8 cellular contexts compared by ENCODE assay signal in the genomic region with DNA sequence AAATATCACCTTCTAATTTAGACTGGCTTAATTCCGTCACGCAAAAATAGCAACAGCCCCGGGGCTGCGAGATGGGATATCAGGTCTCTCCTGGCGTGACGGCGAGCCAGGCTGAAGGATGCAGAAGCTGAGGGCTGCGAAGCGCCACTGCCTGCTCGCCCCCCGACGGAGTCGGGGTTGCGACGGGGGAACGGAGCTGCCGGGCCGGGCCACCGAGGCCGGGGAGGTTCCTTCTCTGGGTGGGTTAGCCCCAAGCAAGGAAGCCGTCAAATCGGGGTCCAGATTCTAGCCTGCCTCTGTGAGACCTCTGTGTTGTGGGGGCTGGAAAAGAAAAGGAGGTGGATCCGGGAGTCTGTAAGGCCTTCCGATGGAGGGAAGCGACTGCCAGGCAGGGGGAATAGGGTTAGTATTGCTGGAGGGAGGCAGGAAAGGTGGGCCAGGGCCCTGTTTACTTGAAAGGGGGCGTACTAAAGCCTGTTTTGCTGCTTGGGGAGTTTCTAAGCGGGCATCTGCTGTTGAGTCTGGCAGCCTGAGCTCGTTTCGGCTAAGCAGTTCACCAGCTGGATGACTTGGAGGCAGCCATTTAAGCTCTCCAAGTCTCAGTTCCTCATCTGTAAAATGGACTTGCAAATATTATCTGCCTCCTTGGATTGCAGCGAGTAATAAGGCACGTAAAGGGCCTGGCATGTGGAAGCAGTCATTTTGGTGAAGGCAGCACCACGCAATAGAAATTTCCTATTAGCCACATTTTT. TPM values are rescaled to one million over a fixed set of nuclear protein-coding genes. Genes with fewer than 3 reads are reported as not detected.
DNase-seq lines count a peak whose midpoint lies in the region; ATAC-seq and TF ChIP-seq lines count a peak whose summit lies in the region.

No MANE protein-coding gene starts in this region.

- H3K27ac ChIP-seq in body of pancreas, result peak overlapping the region; percentile 86 to 95 (median 92)

- DNase-seq in CD1c-positive myeloid dendritic cell (ENCODE audit: extremely low spot score) (peak; percentile 30), NCI-H345 treated with DMSO at 0.1 percent for 48 hours (lab: John Stamatoyannopoulos, UW; ENCODE audit: unreplicated experiment) (peak; percentile 16), body of pancreas (peak in 2 of 4 donors; percentile 47 to 61), islet precursor cell (peak; percentile 76), kidney glomerular epithelial cell (lab: John Stamatoyannopoulos, UW) (no peak)
- peak; percentile 5 to 14 for DNase-seq in stimulated activated CD8-positive, alpha-beta memory T cell treated with anti-CD3 and anti-CD28 coated beads, Interleukin-7, amount 100 ng/mL, for 1 hour (ENCODE audit: low read depth in 2 of 2)

- no peaks in the 10 kb centered on the region for H3K27me3 ChIP-seq in body of pancreas

- ATAC-seq in GM18517 (IDR thresholded peaks at IDR 0.05; ENCODE audit: unreplicated experiment) (peak; percentile 34), HG02938 (IDR thresholded peaks at IDR 0.05; ENCODE audit: unreplicated experiment) (peak; percentile 34), body of pancreas (peak; percentile 26)

- H3K36me3 ChIP-seq in body of pancreas (replicated peaks in 1 of 2; ENCODE audit: insufficient read depth in 1 of 2, low read depth in 2 of 2), result no peaks in the 10 kb centered on the region

- no peaks in the 10 kb centered on the region for H3K9me3 ChIP-seq in body of pancreas

- TF ChIP-seq POLR2A in body of pancreas (IDR thresholded peaks at IDR 0.05), result no peak

- H3K4me1 ChIP-seq in body of pancreas, result peaks cover 12% of the 10 kb centered on the region

- peak overlapping the region in 1 of 2 donors; percentile 69 for H3K4me3 ChIP-seq in body of pancreas

- intact Hi-C loops in body of pancreas (cut with DNase I), result no loop called here

- 18 to 54% methylated on average over 12 to 32 of the region's 32 CpGs for WGBS in body of pancreas, 2 donors

- no peak for TF ChIP-seq CTCF in body of pancreas (IDR thresholded peaks at IDR 0.05)

RNA-seq across cellular contexts. Expression of a gene that starts 43.8 kb away (rescaled TPM):
- under 1 TPM; 0.66 to 0.78 TPM for total RNA-seq in body of pancreas

RNA-seq across cellular contexts. Expression of a gene that starts 44.3 kb away (rescaled TPM):
- total RNA-seq in body of pancreas, result 10 to 100 TPM in 1 of 2 donors, 1 to 10 TPM in 1; 9.9 to 12.2 TPM

RNA-seq across cellular contexts. Expression of a gene that starts 57.8 kb away (rescaled TPM):
- total RNA-seq in body of pancreas, result not detected
